ENCODE assay signal across 1 cellular context in the genomic region with DNA sequence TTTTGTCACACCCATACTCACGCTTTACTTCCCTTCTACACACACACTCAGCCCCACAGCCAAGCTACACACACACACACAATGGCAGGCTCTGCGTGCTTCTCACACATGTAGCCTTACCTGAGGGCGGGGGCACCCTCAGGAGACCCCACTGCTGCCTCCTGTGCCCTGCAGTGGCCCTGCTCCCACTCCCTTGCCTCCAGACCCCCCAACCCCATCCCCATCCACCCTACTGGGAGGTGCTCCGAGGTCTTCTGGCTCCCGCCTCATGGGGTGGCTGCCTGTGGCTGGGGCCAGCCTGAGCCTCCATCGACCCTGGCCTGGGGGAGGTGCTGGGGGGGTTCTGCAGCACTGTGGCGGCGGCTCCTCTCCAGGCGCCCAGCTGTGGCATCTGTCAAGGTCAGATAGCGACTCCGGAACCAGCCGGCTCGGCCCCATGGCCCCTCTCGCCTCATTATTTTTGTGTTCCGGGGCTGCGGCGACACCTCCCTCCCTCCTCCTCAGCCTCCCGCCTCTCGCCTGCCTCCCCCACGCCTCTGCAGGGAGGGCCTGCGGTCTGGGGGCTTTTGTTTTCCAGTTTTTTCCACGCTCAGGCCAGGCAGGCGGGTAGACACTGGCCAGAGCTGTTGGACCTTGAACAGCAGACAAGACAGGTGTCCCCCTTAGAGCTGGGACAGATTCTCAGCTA.
A peak's percentile ranks its signal among the peaks of the same experiment; 100 is the strongest.
TF ChIP-seq lines count a peak whose summit lies in the region.

No MANE protein-coding gene starts in this region.

TF ChIP-seq in HepG2, 621 proteins besides CTCF, POLR2A, EP300 and RAD21 (continued from another document and continues in another):
- TF ChIP-seq ZFP36L1 (CRISPR knock-in tag; IDR thresholded peaks at IDR 0.05) (no peak), PITX1 (CRISPR knock-in tag; IDR thresholded peaks at IDR 0.05) (peak; percentile 34), PCBP1 (IDR thresholded peaks at IDR 0.05; ENCODE audit: borderline replicate concordance, low read depth, low read length) (no peak), TGIF2 (CRISPR knock-in tag; IDR thresholded peaks at IDR 0.05) (0 out of 2 replicates have a peak, but pooled peaks have one; percentile 40), ZBTB7B (CRISPR knock-in tag; IDR thresholded peaks at IDR 0.05) (peak; percentile 85), KMT2B (CRISPR knock-in tag; IDR thresholded peaks at IDR 0.05) (no peak), THYN1 (CRISPR knock-in tag; IDR thresholded peaks at IDR 0.05; ENCODE audit: borderline replicate concordance, low read depth) (no peak), FOXC1 (CRISPR knock-in tag; IDR thresholded peaks at IDR 0.05; ENCODE audit: borderline replicate concordance) (no peak), POLR2AphosphoS5 (IDR thresholded peaks at IDR 0.05; ENCODE audit: low read depth, low read length) (no peak), IRX3 (CRISPR knock-in tag; IDR thresholded peaks at IDR 0.05; ENCODE audit: borderline replicate concordance, low read depth) (no peak), EZH2 (conservative IDR thresholded peaks at IDR 0.05; ENCODE audit: low read depth, low read length) (no peak), MBD4 (IDR thresholded peaks at IDR 0.05; ENCODE audit: borderline replicate concordance, low read length) (no peak), TOPORS (CRISPR knock-in tag; IDR thresholded peaks at IDR 0.05) (no peak), KLF16 (CRISPR knock-in tag; IDR thresholded peaks at IDR 0.05) (0 out of 4 replicates have a peak, but pooled peaks of 1 of the 2 experiments have one; percentile 44), ZNF44 (CRISPR knock-in tag; IDR thresholded peaks at IDR 0.05) (0 out of 2 replicates have a peak, but pooled peaks have one; percentile 53), SSRP1 (CRISPR knock-in tag; IDR thresholded peaks at IDR 0.05) (no peak), NFKBIZ (CRISPR knock-in tag; IDR thresholded peaks at IDR 0.05) (no peak), GZF1 (CRISPR knock-in tag; IDR thresholded peaks at IDR 0.05) (peak; percentile 78), ZNF83 (CRISPR knock-in tag; IDR thresholded peaks at IDR 0.05; ENCODE audit: borderline replicate concordance) (no peak), GLI4 (CRISPR knock-in tag; IDR thresholded peaks at IDR 0.05; ENCODE audit: borderline replicate concordance) (0 out of 2 replicates have a peak, but pooled peaks have one; percentile 35), PHB2 (IDR thresholded peaks at IDR 0.05; ENCODE audit: partially characterized antibody) (no peak), HHEX (CRISPR knock-in tag; IDR thresholded peaks at IDR 0.05) (no peak), ZNF354B (CRISPR knock-in tag; IDR thresholded peaks at IDR 0.05) (no peak), CEBPB (IDR thresholded peaks at IDR 0.05; ENCODE audit: borderline replicate concordance, low read depth, low read length) (no peak), ARNT (IDR thresholded peaks at IDR 0.05) (no peak), ZNF550 (CRISPR knock-in tag; IDR thresholded peaks at IDR 0.05; ENCODE audit: borderline replicate concordance) (no peak), FOXK1 (CRISPR knock-in tag; IDR thresholded peaks at IDR 0.05; ENCODE audit: borderline replicate concordance, low read depth) (no peak), ETV5 (CRISPR knock-in tag; IDR thresholded peaks at IDR 0.05; ENCODE audit: borderline replicate concordance) (peak; percentile 67; the same call in 1 of the 2 replicates), NR2F2 (IDR thresholded peaks at IDR 0.05; ENCODE audit: borderline replicate concordance, low read depth) (no peak; the same call in 1 of the 2 replicates), ZNF326 (CRISPR knock-in tag; IDR thresholded peaks at IDR 0.05; ENCODE audit: borderline replicate concordance) (no peak)
- TF ChIP-seq, protein P1, sequence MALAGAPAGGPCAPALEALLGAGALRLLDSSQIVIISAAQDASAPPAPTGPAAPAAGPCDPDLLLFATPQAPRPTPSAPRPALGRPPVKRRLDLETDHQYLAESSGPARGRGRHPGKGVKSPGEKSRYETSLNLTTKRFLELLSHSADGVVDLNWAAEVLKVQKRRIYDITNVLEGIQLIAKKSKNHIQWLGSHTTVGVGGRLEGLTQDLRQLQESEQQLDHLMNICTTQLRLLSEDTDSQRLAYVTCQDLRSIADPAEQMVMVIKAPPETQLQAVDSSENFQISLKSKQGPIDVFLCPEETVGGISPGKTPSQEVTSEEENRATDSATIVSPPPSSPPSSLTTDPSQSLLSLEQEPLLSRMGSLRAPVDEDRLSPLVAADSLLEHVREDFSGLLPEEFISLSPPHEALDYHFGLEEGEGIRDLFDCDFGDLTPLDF (CRISPR knock-in tag; IDR thresholded peaks at IDR 0.05), result no peak
- TF ChIP-seq, protein P2, sequence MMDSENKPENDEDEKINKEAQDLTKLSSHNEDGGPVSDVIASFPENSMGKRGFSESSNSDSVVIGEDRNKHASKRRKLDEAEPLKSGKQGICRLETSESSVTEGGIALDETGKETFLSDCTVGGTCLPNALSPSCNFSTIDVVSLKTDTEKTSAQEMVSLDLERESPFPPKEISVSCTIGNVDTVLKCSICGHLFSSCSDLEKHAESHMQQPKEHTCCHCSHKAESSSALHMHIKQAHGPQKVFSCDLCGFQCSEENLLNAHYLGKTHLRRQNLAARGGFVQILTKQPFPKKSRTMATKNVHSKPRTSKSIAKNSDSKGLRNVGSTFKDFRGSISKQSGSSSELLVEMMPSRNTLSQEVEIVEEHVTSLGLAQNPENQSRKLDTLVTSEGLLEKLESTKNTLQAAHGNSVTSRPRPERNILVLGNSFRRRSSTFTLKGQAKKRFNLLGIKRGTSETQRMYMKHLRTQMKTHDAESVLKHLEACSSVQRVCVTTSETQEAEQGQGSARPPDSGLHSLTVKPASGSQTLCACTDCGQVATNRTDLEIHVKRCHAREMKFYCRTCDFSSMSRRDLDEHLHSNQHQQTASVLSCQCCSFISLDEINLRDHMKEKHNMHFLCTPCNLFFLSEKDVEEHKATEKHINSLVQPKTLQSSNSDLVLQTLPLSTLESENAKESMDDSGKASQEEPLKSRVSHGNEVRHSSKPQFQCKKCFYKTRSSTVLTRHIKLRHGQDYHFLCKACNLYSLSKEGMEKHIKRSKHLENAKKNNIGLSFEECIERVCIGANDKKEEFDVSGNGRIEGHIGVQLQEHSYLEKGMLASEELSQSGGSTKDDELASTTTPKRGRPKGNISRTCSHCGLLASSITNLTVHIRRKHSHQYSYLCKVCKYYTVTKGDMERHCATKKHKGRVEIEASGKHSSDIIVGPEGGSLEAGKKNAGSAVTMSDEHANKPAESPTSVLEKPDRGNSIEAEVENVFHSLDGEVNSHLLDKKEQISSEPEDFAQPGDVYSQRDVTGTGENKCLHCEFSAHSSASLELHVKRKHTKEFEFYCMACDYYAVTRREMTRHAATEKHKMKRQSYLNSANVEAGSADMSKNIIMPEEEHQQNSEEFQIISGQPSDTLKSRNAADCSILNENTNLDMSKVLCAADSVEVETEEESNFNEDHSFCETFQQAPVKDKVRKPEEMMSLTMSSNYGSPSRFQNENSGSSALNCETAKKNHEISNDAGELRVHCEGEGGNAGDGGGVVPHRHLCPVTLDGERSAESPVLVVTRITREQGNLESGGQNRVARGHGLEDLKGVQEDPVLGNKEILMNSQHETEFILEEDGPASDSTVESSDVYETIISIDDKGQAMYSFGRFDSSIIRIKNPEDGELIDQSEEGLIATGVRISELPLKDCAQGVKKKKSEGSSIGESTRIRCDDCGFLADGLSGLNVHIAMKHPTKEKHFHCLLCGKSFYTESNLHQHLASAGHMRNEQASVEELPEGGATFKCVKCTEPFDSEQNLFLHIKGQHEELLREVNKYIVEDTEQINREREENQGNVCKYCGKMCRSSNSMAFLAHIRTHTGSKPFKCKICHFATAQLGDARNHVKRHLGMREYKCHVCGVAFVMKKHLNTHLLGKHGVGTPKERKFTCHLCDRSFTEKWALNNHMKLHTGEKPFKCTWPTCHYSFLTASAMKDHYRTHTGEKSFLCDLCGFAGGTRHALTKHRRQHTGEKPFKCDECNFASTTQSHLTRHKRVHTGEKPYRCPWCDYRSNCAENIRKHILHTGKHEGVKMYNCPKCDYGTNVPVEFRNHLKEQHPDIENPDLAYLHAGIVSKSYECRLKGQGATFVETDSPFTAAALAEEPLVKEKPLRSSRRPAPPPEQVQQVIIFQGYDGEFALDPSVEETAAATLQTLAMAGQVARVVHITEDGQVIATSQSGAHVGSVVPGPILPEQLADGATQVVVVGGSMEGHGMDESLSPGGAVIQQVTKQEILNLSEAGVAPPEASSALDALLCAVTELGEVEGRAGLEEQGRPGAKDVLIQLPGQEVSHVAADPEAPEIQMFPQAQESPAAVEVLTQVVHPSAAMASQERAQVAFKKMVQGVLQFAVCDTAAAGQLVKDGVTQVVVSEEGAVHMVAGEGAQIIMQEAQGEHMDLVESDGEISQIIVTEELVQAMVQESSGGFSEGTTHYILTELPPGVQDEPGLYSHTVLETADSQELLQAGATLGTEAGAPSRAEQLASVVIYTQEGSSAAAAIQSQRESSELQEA (CRISPR knock-in tag; IDR thresholded peaks at IDR 0.05; ENCODE audit: not compliant biosample characterization), result no peak
- TF ChIP-seq, protein P3, sequence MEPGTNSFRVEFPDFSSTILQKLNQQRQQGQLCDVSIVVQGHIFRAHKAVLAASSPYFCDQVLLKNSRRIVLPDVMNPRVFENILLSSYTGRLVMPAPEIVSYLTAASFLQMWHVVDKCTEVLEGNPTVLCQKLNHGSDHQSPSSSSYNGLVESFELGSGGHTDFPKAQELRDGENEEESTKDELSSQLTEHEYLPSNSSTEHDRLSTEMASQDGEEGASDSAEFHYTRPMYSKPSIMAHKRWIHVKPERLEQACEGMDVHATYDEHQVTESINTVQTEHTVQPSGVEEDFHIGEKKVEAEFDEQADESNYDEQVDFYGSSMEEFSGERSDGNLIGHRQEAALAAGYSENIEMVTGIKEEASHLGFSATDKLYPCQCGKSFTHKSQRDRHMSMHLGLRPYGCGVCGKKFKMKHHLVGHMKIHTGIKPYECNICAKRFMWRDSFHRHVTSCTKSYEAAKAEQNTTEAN (CRISPR knock-in tag; conservative IDR thresholded peaks at IDR 0.05), result peak; percentile 41; the same call in 1 of the 2 replicates
- TF ChIP-seq, protein P4, sequence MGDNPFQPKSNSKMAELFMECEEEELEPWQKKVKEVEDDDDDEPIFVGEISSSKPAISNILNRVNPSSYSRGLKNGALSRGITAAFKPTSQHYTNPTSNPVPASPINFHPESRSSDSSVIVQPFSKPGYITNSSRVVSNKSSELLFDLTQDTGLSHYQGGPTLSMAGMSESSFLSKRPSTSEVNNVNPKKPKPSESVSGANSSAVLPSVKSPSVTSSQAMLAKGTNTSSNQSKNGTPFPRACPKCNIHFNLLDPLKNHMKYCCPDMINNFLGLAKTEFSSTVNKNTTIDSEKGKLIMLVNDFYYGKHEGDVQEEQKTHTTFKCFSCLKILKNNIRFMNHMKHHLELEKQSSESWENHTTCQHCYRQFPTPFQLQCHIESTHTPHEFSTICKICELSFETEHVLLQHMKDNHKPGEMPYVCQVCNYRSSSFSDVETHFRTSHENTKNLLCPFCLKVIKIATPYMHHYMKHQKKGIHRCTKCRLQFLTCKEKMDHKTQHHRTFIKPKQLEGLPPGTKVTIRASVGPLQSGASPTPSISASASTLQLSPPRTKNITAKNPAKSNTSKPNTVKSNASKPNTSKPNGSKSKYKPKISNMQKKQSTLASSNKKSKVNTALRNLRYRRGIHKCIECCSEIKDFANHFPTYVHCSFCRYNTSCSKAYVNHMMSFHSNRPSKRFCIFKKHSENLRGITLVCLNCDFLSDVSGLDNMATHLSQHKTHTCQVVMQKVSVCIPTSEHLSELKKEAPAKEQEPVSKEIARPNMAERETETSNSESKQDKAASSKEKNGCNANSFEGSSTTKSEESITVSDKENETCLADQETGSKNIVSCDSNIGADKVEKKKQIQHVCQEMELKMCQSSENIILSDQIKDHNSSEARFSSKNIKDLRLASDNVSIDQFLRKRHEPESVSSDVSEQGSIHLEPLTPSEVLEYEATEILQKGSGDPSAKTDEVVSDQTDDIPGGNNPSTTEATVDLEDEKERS (CRISPR knock-in tag; IDR thresholded peaks at IDR 0.05), result 0 out of 2 replicates have a peak, but pooled peaks have one; percentile 49
- TF ChIP-seq, protein P5, sequence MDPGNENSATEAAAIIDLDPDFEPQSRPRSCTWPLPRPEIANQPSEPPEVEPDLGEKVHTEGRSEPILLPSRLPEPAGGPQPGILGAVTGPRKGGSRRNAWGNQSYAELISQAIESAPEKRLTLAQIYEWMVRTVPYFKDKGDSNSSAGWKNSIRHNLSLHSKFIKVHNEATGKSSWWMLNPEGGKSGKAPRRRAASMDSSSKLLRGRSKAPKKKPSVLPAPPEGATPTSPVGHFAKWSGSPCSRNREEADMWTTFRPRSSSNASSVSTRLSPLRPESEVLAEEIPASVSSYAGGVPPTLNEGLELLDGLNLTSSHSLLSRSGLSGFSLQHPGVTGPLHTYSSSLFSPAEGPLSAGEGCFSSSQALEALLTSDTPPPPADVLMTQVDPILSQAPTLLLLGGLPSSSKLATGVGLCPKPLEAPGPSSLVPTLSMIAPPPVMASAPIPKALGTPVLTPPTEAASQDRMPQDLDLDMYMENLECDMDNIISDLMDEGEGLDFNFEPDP (CRISPR knock-in tag; conservative IDR thresholded peaks at IDR 0.05), result no peak
- TF ChIP-seq, protein P6, sequence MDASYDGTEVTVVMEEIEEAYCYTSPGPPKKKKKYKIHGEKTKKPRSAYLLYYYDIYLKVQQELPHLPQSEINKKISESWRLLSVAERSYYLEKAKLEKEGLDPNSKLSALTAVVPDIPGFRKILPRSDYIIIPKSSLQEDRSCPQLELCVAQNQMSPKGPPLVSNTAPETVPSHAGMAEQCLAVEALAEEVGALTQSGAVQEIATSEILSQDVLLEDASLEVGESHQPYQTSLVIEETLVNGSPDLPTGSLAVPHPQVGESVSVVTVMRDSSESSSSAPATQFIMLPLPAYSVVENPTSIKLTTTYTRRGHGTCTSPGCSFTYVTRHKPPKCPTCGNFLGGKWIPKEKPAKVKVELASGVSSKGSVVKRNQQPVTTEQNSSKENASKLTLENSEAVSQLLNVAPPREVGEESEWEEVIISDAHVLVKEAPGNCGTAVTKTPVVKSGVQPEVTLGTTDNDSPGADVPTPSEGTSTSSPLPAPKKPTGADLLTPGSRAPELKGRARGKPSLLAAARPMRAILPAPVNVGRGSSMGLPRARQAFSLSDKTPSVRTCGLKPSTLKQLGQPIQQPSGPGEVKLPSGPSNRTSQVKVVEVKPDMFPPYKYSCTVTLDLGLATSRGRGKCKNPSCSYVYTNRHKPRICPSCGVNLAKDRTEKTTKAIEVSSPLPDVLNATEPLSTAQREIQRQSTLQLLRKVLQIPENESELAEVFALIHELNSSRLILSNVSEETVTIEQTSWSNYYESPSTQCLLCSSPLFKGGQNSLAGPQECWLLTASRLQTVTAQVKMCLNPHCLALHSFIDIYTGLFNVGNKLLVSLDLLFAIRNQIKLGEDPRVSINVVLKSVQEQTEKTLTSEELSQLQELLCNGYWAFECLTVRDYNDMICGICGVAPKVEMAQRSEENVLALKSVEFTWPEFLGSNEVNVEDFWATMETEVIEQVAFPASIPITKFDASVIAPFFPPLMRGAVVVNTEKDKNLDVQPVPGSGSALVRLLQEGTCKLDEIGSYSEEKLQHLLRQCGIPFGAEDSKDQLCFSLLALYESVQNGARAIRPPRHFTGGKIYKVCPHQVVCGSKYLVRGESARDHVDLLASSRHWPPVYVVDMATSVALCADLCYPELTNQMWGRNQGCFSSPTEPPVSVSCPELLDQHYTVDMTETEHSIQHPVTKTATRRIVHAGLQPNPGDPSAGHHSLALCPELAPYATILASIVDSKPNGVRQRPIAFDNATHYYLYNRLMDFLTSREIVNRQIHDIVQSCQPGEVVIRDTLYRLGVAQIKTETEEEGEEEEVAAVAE (CRISPR knock-in tag; IDR thresholded peaks at IDR 0.05; ENCODE audit: borderline replicate concordance), result no peak
- TF ChIP-seq, protein P7, sequence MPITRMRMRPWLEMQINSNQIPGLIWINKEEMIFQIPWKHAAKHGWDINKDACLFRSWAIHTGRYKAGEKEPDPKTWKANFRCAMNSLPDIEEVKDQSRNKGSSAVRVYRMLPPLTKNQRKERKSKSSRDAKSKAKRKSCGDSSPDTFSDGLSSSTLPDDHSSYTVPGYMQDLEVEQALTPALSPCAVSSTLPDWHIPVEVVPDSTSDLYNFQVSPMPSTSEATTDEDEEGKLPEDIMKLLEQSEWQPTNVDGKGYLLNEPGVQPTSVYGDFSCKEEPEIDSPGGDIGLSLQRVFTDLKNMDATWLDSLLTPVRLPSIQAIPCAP (CRISPR knock-in tag; IDR thresholded peaks at IDR 0.05; ENCODE audit: low read depth), result no peak
